Comparison of ENCODE assay signal across 26 cellular contexts in the genomic region with DNA sequence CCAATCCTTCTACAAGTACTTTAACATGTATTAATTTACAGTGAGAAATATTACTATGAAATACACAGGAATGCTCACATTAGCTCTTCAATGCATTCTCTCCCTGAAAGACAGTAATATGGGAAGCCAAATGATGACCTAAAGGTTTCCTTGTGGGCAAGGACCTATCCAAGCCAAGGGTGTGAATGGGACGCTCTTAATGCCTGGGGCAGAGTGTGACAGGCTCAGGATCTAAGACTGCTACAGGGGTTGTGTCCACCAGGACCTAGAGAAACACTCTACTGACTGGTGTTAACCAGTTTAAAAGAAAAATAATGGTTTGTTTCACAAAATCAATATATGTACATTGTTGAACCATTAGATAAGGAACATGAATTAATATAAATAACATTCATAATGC.
"Had no signal": no experiment of that assay in that cellular context is flagged by ENCODE, and none has a peak within 500 bp of the region (broad histone marks: within the 10 kb centered on the region; RNA-seq: fewer than 3 reads in every experiment).

No MANE protein-coding gene starts in this region.

- H3K36me3 Mint-ChIP-seq: activated CD4-positive, alpha-beta memory T cell treated with anti-CD3 and anti-CD28 coated beads for 36 hours; activated naive CD4-positive, alpha-beta T cell treated with anti-CD3 and anti-CD28 coated beads, Interleukin-2, amount 10 ng/mL, durations not matched to agents 7 days and 5 days; stimulated activated effector memory CD8-positive, alpha-beta T cell treated with anti-CD3 and anti-CD28 coated beads, Interleukin-12 subunit alpha, Interleukin-12 subunit beta, amount 100 ng/mL, for 72 hours; type B pancreatic cell had no signal

- H3K4me3 Mint-ChIP-seq: activated CD4-positive, alpha-beta memory T cell treated with anti-CD3 and anti-CD28 coated beads for 36 hours; activated CD4-positive, alpha-beta T cell treated with anti-CD3 and anti-CD28 coated beads, Interleukin-2, amount 10 ng/mL, durations not matched to agents 24 days and 14 days; activated naive CD4-positive, alpha-beta T cell treated with anti-CD3 and anti-CD28 coated beads, Interleukin-2, amount 10 ng/mL, durations not matched to agents 7 days and 5 days; activated T-cell treated with anti-CD3 and anti-CD28 coated beads, Interleukin-2, amount 50 U/mL, for 24 hours; central memory CD8-positive, alpha-beta T cell; nephron progenitor cell; stimulated activated effector memory CD8-positive, alpha-beta T cell treated with anti-CD3 and anti-CD28 coated beads, Interleukin-12 subunit alpha, Interleukin-12 subunit beta, amount 100 ng/mL, for 72 hours; stimulated activated naive CD8-positive, alpha-beta T cell treated with anti-CD3 and anti-CD28 coated beads, Interleukin-15, amount 100 ng/mL, for 72 hours; type B pancreatic cell had no signal

- H3K9me3 Mint-ChIP-seq: activated CD4-positive, alpha-beta memory T cell treated with anti-CD3 and anti-CD28 coated beads for 36 hours; activated CD4-positive, alpha-beta T cell treated with anti-CD3 and anti-CD28 coated beads, Interleukin-2, amount 10 ng/mL, durations not matched to agents 24 days and 14 days; activated naive CD4-positive, alpha-beta T cell treated with anti-CD3 and anti-CD28 coated beads, Interleukin-2, amount 10 ng/mL, durations not matched to agents 7 days and 5 days; activated T-cell treated with anti-CD3 and anti-CD28 coated beads, Interleukin-2, amount 50 U/mL, for 24 hours; central memory CD8-positive, alpha-beta T cell; naive B cell; stimulated activated effector memory CD8-positive, alpha-beta T cell treated with anti-CD3 and anti-CD28 coated beads, Interleukin-12 subunit alpha, Interleukin-12 subunit beta, amount 100 ng/mL, for 72 hours; stimulated activated naive CD8-positive, alpha-beta T cell treated with anti-CD3 and anti-CD28 coated beads, Interleukin-15, amount 100 ng/mL, for 72 hours had no signal

- H3K4me1 ChIP-seq: uterus had no signal

- H3K4me1 Mint-ChIP-seq: stimulated activated naive CD8-positive, alpha-beta T cell treated with anti-CD3 and anti-CD28 coated beads, Interleukin-15, amount 100 ng/mL, for 72 hours had no signal

- H3K4me3 ChIP-seq: left ventricle myocardium inferior, lung, ovary, right lobe of liver, uterus had no signal

- H3K27me3 Mint-ChIP-seq: activated CD4-positive, alpha-beta memory T cell treated with anti-CD3 and anti-CD28 coated beads for 36 hours; activated naive CD4-positive, alpha-beta T cell treated with anti-CD3 and anti-CD28 coated beads, Interleukin-2, amount 10 ng/mL, durations not matched to agents 7 days and 5 days; activated T-cell treated with anti-CD3 and anti-CD28 coated beads, Interleukin-2, amount 50 U/mL, for 24 hours; progenitor cell of endocrine pancreas; stimulated activated naive CD8-positive, alpha-beta T cell treated with anti-CD3 and anti-CD28 coated beads, Interleukin-15, amount 100 ng/mL, for 72 hours; type B pancreatic cell had no signal

- ATAC-seq: stimulated activated effector memory CD8-positive, alpha-beta T cell treated with anti-CD3 and anti-CD28 coated beads, Interleukin-12 subunit alpha, Interleukin-12 subunit beta, amount 100 ng/mL, for 72 hours; stimulated activated naive CD8-positive, alpha-beta T cell treated with anti-CD3 and anti-CD28 coated beads, Interleukin-15, amount 100 ng/mL, for 72 hours had no signal

- DNase-seq: activated CD4-positive, alpha-beta memory T cell treated with anti-CD3 and anti-CD28 coated beads for 36 hours; activated CD4-positive, alpha-beta T cell treated with anti-CD3 and anti-CD28 coated beads, Interleukin-2, amount 10 ng/mL, durations not matched to agents 24 days and 14 days; activated CD4-positive, CD25-positive, alpha-beta regulatory T cell treated with anti-CD3 and anti-CD28 coated beads, Interleukin-2, amount 50 U/mL, for 72 hours; activated CD8-positive, alpha-beta memory T cell treated with anti-CD3 and anti-CD28 coated beads, Interleukin-2, amount 50 U/mL, for 48 hours; activated gamma-delta T cell; activated naive CD4-positive, alpha-beta T cell treated with anti-CD3 and anti-CD28 coated beads, Interleukin-2, amount 10 ng/mL, durations not matched to agents 7 days and 5 days; activated T-cell treated with anti-CD3 and anti-CD28 coated beads, Interleukin-2, amount 50 U/mL, for 24 hours; anterior cingulate cortex; effector CD8-positive, alpha-beta T cell; left ventricle myocardium inferior; naive B cell; nephron progenitor cell; ovary; right lobe of liver; small intestine; stimulated activated CD4-positive, alpha-beta T cell treated with anti-CD3 and anti-CD28 coated beads, Interleukin-4, amount 100 ng/mL, for 24 hours; stimulated activated naive CD8-positive, alpha-beta T cell treated with anti-CD3 and anti-CD28 coated beads, Interleukin-15, amount 100 ng/mL, for 72 hours; substantia nigra; T-helper 9 cell; uterus had no signal

- H3K27ac ChIP-seq: left ventricle myocardium inferior, neutrophil, ovary, right lobe of liver, uterus had no signal

- H3K9me3 ChIP-seq: left ventricle myocardium inferior, neutrophil, ovary, right lobe of liver, uterus had no signal

- H3K36me3 ChIP-seq: left ventricle myocardium inferior, neutrophil, ovary, right lobe of liver, uterus had no signal

- H3K27me3 ChIP-seq: ovary, right lobe of liver, uterus had no signal

- H3K27ac Mint-ChIP-seq: activated CD4-positive, alpha-beta memory T cell treated with anti-CD3 and anti-CD28 coated beads for 36 hours; activated CD4-positive, alpha-beta T cell treated with anti-CD3 and anti-CD28 coated beads, Interleukin-2, amount 10 ng/mL, durations not matched to agents 24 days and 14 days; activated naive CD4-positive, alpha-beta T cell treated with anti-CD3 and anti-CD28 coated beads, Interleukin-2, amount 10 ng/mL, durations not matched to agents 7 days and 5 days; activated T-cell treated with anti-CD3 and anti-CD28 coated beads, Interleukin-2, amount 50 U/mL, for 24 hours; nephron progenitor cell; progenitor cell of endocrine pancreas; stimulated activated effector memory CD8-positive, alpha-beta T cell treated with anti-CD3 and anti-CD28 coated beads, Interleukin-12 subunit alpha, Interleukin-12 subunit beta, amount 100 ng/mL, for 72 hours; stimulated activated naive CD8-positive, alpha-beta T cell treated with anti-CD3 and anti-CD28 coated beads, Interleukin-15, amount 100 ng/mL, for 72 hours; type B pancreatic cell had no signal
